Comparison of ENCODE assay signal across 9 cellular contexts in the genomic region with DNA sequence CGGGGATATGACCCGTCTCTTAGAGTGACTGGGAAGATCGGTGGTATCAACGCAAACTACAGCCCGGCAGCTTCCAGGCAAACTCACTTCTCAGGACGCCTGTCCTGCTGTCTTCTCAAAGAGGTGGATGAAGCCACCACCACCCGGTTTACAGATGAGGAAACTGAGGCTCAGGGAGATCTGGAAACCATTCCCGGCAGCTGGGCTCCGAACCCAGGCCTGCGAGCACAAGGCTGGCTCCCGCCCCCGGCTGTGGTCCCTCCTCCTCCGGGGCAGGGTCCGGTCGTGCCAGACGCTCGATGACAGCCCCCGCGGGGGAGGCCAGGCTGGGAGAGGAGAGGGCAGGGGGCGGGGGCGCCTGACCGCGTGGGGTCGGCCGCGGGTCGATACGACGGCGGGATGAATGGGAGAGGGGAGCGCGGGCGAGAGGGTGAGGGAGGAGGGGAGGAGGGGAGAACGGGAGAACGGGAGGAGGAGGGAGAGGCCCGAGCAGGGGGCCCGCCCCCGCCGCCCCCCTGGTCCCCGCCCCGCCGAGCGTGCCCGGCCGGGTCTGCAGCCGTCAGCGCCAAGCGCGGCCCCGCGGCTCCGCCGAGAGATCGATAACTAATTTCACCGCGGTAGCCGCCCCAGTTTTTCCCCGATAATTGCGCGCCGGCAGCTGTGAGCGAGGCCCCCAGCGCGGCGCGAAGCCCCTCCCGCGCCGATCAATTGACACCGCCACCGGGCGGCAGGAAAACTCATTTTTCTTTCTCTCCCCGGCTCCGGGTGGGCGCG. TPM values are rescaled to one million over a fixed set of nuclear protein-coding genes. Genes with fewer than 3 reads are reported as not detected.
DNase-seq lines count a peak whose midpoint lies in the region; ATAC-seq and TF ChIP-seq lines count a peak whose summit lies in the region.
"Had no signal": no experiment of that assay in that cellular context is flagged by ENCODE, and none has a peak within 500 bp of the region (broad histone marks: within the 10 kb centered on the region; RNA-seq: fewer than 3 reads in every experiment).

No MANE protein-coding gene starts in this region.

- H3K27ac Mint-ChIP-seq in dendritic cell treated with granulocyte-macrophage colony-stimulating factor and Interleukin-4, amounts not matched to agents 40 ng/mL and 50 ng/mL, for 4 days, result no peak overlapping the region
- peak overlapping the region in 1 of 2 donors; percentile 66 for H3K27ac Mint-ChIP-seq in natural killer cell

- ATAC-seq in natural killer cell (peak in 2 of 3 donors; percentile 42 to 56), GM18511 (IDR thresholded peaks at IDR 0.05; ENCODE audit: unreplicated experiment) (no peak), GM18505 (IDR thresholded peaks at IDR 0.05; ENCODE audit: unreplicated experiment) (no peak)
- no peak for ATAC-seq in activated CD4-positive, CD25-positive, alpha-beta regulatory T cell treated with anti-CD3 and anti-CD28 coated beads, Interleukin-2, amount 50 U/mL, for 24 hours

- intact Hi-C loops in dendritic cell treated with granulocyte-macrophage colony-stimulating factor and Interleukin-4, amounts not matched to agents 40 ng/mL and 50 ng/mL, for 4 days (cut with micrococcal nuclease), result no loop called here
- intact Hi-C loops in natural killer cell (cut with micrococcal nuclease), result no loop called here

- H3K4me3 Mint-ChIP-seq in dendritic cell treated with granulocyte-macrophage colony-stimulating factor and Interleukin-4, amounts not matched to agents 40 ng/mL and 50 ng/mL, for 4 days, result peak overlapping the region; percentile 54
- H3K4me3 Mint-ChIP-seq in natural killer cell, result peak overlapping the region; percentile 87

- H3K27ac ChIP-seq in ACC112 (ENCODE audit: low read depth, low read length), result no peak overlapping the region
- H3K27ac ChIP-seq: SJSA1 had no signal

- H3K4me1 ChIP-seq in ACC112 (ENCODE audit: control insufficient read depth, insufficient read depth, low read length, unreplicated experiment), result peaks cover 7% of the 10 kb centered on the region
- H3K4me1 ChIP-seq: SJSA1 had no signal

- no peak overlapping the region for H2AFZ ChIP-seq in ACC112 (ENCODE audit: low read length, unreplicated experiment)

- H3K79me2 ChIP-seq in ACC112 (ENCODE audit: control insufficient read depth, insufficient read depth, low read length, unreplicated experiment), result no peaks in the 10 kb centered on the region

- peaks cover 10% of the 10 kb centered on the region for H3K27me3 ChIP-seq in ACC112 (ENCODE audit: insufficient read depth, low read length)

- TF ChIP-seq CTCF in natural killer cell (IDR thresholded peaks at IDR 0.05), result no peak

- TF ChIP-seq POLR2A in GM18505 (IDR thresholded peaks at IDR 0.05; ENCODE audit: borderline replicate concordance, extremely low read depth, insufficient read depth, insufficient read length), result no peak

- no peaks in the 10 kb centered on the region for H3K36me3 ChIP-seq in ACC112 (ENCODE audit: insufficient read depth, low read length)
- H3K36me3 ChIP-seq: SJSA1 had no signal

- H3K9me3 Mint-ChIP-seq in dendritic cell treated with granulocyte-macrophage colony-stimulating factor and Interleukin-4, amounts not matched to agents 40 ng/mL and 50 ng/mL, for 4 days, result no peaks in the 10 kb centered on the region
- no peaks in the 10 kb centered on the region for H3K9me3 Mint-ChIP-seq in natural killer cell

- H3K4me3 ChIP-seq in ACC112 (ENCODE audit: low read depth, low read length), result peak overlapping the region; percentile 50
- H3K4me3 ChIP-seq: SJSA1 had no signal

- no peaks in the 10 kb centered on the region for H3K36me3 Mint-ChIP-seq in dendritic cell treated with granulocyte-macrophage colony-stimulating factor and Interleukin-4, amounts not matched to agents 40 ng/mL and 50 ng/mL, for 4 days (ENCODE audit: low read depth)
- H3K36me3 Mint-ChIP-seq in natural killer cell, result no peaks in the 10 kb centered on the region

- DNase-seq in HuH-7.5 (ENCODE audit: low spot score), result peak; percentile 86
- DNase-seq in natural killer cell, result no peak
- DNase-seq in H4 (ENCODE audit: low spot score), result no peak

- H3K27me3 Mint-ChIP-seq in dendritic cell treated with granulocyte-macrophage colony-stimulating factor and Interleukin-4, amounts not matched to agents 40 ng/mL and 50 ng/mL, for 4 days, result peaks cover 53% of the 10 kb centered on the region
- peaks cover 8 to 21% of the 10 kb centered on the region in 2 donors for H3K27me3 Mint-ChIP-seq in natural killer cell (ENCODE audit: low read depth in 2 of 2)

- H3K4me1 Mint-ChIP-seq in dendritic cell treated with granulocyte-macrophage colony-stimulating factor and Interleukin-4, amounts not matched to agents 40 ng/mL and 50 ng/mL, for 4 days (ENCODE audit: low read depth), result peaks cover 9% of the 10 kb centered on the region
- H3K4me1 Mint-ChIP-seq in natural killer cell, result peaks cover 7 to 8% of the 10 kb centered on the region in 2 donors

RNA-seq across cellular contexts. Expression of gene IGLL1, which starts 14.0 kb away (rescaled TPM):
- not detected for total RNA-seq in natural killer cell
- total RNA-seq in H4 (2014; rRNA removed; shearing (Covaris generic)), result not detected in 2 replicates
- total RNA-seq: SJSA1 had no signal

Comparison
In these comparisons a context has a peak if more than half of its experiments do, and no peak if none do; other contexts are left out.
1. ATAC-seq: peak in natural killer cell (2 of 3); none in GM18511 (single experiment), GM18505 (single experiment) and activated CD4-positive, CD25-positive, alpha-beta regulatory T cell treated with anti-CD3 and anti-CD28 coated beads, Interleukin-2, amount 50 U/mL, for 24 hours (0 of 2).